In genomic region chr21:44338971-44339910, GRCh38 we compare ENCODE assay signal across 1 cellular context.
A peak's percentile ranks its signal among the peaks of the same experiment; 100 is the strongest.
TF ChIP-seq lines count a peak whose summit lies in the region.

Gene CFAP410, minus strand, starts transcription at chr21:44339390. Its CDS starts 196 bp downstream, at chr21:44339194.

TF ChIP-seq in HepG2, 621 proteins besides CTCF, POLR2A, EP300 and RAD21 (continued from another document and continues in another):
- TF ChIP-seq, protein P1, sequence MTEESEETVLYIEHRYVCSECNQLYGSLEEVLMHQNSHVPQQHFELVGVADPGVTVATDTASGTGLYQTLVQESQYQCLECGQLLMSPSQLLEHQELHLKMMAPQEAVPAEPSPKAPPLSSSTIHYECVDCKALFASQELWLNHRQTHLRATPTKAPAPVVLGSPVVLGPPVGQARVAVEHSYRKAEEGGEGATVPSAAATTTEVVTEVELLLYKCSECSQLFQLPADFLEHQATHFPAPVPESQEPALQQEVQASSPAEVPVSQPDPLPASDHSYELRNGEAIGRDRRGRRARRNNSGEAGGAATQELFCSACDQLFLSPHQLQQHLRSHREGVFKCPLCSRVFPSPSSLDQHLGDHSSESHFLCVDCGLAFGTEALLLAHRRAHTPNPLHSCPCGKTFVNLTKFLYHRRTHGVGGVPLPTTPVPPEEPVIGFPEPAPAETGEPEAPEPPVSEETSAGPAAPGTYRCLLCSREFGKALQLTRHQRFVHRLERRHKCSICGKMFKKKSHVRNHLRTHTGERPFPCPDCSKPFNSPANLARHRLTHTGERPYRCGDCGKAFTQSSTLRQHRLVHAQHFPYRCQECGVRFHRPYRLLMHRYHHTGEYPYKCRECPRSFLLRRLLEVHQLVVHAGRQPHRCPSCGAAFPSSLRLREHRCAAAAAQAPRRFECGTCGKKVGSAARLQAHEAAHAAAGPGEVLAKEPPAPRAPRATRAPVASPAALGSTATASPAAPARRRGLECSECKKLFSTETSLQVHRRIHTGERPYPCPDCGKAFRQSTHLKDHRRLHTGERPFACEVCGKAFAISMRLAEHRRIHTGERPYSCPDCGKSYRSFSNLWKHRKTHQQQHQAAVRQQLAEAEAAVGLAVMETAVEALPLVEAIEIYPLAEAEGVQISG (CRISPR knock-in tag; IDR thresholded peaks at IDR 0.05) = peak; percentile 92
- TF ChIP-seq HMGA1 (CRISPR knock-in tag; conservative IDR thresholded peaks at IDR 0.05) (no peak), ZKSCAN8 (CRISPR knock-in tag; IDR thresholded peaks at IDR 0.05; ENCODE audit: borderline replicate concordance) (no peak), PLRG1 (conservative IDR thresholded peaks at IDR 0.05) (no peak), SIX1 (CRISPR knock-in tag; IDR thresholded peaks at IDR 0.05; ENCODE audit: borderline replicate concordance) (no peak), ZFYVE20 (CRISPR knock-in tag; IDR thresholded peaks at IDR 0.05; ENCODE audit: borderline replicate concordance, low read depth) (no peak), ZNF512 (CRISPR knock-in tag; IDR thresholded peaks at IDR 0.05) (no peak), ZNF629 (CRISPR knock-in tag; conservative IDR thresholded peaks at IDR 0.05) (0 out of 2 replicates have a peak, but pooled peaks have one; percentile 30), ZNF800 (CRISPR knock-in tag; IDR thresholded peaks at IDR 0.05) (no peak), IRF2 (CRISPR knock-in tag; IDR thresholded peaks at IDR 0.05) (peak; percentile 84), ZNF20 (CRISPR knock-in tag; IDR thresholded peaks at IDR 0.05) (no peak), CCAR2 (optimal IDR thresholded peaks at IDR 0.05; ENCODE audit: low read depth, low read length) (no peak), CBFB (CRISPR knock-in tag; IDR thresholded peaks at IDR 0.05) (peak; percentile 84; the same call in 1 of the 2 replicates), ZMAT3 (CRISPR knock-in tag; conservative IDR thresholded peaks at IDR 0.05) (peak; percentile 70; the same call in 1 of the 2 replicates), CREBL2 (CRISPR knock-in tag; IDR thresholded peaks at IDR 0.05; ENCODE audit: borderline replicate concordance) (no peak), ZNF136 (CRISPR knock-in tag; IDR thresholded peaks at IDR 0.05; ENCODE audit: low read depth) (no peak), HIC2 (CRISPR knock-in tag; IDR thresholded peaks at IDR 0.05; ENCODE audit: low read depth) (no peak), ASH2L (IDR thresholded peaks at IDR 0.05; ENCODE audit: insufficient read length, low read depth, low read length) (peak; percentile 62), TEAD2 (CRISPR knock-in tag; IDR thresholded peaks at IDR 0.05) (no peak), FOXK2 (IDR thresholded peaks at IDR 0.05) (0 out of 2 replicates have a peak, but pooled peaks have one; percentile 13), PBX2 (CRISPR knock-in tag; IDR thresholded peaks at IDR 0.05) (no peak), CAMTA2 (CRISPR knock-in tag; IDR thresholded peaks at IDR 0.05; ENCODE audit: borderline replicate concordance) (peak; percentile 57), ZNF720 (CRISPR knock-in tag; IDR thresholded peaks at IDR 0.05) (no peak), POLR2G (IDR thresholded peaks at IDR 0.05; ENCODE audit: low read depth, low read length) (peak; percentile 93), NFE2 (CRISPR knock-in tag; IDR thresholded peaks at IDR 0.05) (no peak)
- TF ChIP-seq, protein P2, sequence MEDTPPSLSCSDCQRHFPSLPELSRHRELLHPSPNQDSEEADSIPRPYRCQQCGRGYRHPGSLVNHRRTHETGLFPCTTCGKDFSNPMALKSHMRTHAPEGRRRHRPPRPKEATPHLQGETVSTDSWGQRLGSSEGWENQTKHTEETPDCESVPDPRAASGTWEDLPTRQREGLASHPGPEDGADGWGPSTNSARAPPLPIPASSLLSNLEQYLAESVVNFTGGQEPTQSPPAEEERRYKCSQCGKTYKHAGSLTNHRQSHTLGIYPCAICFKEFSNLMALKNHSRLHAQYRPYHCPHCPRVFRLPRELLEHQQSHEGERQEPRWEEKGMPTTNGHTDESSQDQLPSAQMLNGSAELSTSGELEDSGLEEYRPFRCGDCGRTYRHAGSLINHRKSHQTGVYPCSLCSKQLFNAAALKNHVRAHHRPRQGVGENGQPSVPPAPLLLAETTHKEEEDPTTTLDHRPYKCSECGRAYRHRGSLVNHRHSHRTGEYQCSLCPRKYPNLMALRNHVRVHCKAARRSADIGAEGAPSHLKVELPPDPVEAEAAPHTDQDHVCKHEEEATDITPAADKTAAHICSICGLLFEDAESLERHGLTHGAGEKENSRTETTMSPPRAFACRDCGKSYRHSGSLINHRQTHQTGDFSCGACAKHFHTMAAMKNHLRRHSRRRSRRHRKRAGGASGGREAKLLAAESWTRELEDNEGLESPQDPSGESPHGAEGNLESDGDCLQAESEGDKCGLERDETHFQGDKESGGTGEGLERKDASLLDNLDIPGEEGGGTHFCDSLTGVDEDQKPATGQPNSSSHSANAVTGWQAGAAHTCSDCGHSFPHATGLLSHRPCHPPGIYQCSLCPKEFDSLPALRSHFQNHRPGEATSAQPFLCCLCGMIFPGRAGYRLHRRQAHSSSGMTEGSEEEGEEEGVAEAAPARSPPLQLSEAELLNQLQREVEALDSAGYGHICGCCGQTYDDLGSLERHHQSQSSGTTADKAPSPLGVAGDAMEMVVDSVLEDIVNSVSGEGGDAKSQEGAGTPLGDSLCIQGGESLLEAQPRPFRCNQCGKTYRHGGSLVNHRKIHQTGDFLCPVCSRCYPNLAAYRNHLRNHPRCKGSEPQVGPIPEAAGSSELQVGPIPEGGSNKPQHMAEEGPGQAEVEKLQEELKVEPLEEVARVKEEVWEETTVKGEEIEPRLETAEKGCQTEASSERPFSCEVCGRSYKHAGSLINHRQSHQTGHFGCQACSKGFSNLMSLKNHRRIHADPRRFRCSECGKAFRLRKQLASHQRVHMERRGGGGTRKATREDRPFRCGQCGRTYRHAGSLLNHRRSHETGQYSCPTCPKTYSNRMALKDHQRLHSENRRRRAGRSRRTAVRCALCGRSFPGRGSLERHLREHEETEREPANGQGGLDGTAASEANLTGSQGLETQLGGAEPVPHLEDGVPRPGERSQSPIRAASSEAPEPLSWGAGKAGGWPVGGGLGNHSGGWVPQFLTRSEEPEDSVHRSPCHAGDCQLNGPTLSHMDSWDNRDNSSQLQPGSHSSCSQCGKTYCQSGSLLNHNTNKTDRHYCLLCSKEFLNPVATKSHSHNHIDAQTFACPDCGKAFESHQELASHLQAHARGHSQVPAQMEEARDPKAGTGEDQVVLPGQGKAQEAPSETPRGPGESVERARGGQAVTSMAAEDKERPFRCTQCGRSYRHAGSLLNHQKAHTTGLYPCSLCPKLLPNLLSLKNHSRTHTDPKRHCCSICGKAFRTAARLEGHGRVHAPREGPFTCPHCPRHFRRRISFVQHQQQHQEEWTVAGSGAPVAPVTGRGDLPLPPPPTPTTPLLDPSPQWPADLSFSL (CRISPR knock-in tag; IDR thresholded peaks at IDR 0.05) = no peak
- TF ChIP-seq, protein P3, sequence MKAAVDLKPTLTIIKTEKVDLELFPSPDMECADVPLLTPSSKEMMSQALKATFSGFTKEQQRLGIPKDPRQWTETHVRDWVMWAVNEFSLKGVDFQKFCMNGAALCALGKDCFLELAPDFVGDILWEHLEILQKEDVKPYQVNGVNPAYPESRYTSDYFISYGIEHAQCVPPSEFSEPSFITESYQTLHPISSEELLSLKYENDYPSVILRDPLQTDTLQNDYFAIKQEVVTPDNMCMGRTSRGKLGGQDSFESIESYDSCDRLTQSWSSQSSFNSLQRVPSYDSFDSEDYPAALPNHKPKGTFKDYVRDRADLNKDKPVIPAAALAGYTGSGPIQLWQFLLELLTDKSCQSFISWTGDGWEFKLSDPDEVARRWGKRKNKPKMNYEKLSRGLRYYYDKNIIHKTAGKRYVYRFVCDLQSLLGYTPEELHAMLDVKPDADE (CRISPR knock-in tag; IDR thresholded peaks at IDR 0.05) = no peak
- TF ChIP-seq, protein P4, sequence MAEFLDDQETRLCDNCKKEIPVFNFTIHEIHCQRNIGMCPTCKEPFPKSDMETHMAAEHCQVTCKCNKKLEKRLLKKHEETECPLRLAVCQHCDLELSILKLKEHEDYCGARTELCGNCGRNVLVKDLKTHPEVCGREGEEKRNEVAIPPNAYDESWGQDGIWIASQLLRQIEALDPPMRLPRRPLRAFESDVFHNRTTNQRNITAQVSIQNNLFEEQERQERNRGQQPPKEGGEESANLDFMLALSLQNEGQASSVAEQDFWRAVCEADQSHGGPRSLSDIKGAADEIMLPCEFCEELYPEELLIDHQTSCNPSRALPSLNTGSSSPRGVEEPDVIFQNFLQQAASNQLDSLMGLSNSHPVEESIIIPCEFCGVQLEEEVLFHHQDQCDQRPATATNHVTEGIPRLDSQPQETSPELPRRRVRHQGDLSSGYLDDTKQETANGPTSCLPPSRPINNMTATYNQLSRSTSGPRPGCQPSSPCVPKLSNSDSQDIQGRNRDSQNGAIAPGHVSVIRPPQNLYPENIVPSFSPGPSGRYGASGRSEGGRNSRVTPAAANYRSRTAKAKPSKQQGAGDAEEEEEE (CRISPR knock-in tag; IDR thresholded peaks at IDR 0.05; ENCODE audit: borderline replicate concordance) = no peak
- TF ChIP-seq, protein P5, sequence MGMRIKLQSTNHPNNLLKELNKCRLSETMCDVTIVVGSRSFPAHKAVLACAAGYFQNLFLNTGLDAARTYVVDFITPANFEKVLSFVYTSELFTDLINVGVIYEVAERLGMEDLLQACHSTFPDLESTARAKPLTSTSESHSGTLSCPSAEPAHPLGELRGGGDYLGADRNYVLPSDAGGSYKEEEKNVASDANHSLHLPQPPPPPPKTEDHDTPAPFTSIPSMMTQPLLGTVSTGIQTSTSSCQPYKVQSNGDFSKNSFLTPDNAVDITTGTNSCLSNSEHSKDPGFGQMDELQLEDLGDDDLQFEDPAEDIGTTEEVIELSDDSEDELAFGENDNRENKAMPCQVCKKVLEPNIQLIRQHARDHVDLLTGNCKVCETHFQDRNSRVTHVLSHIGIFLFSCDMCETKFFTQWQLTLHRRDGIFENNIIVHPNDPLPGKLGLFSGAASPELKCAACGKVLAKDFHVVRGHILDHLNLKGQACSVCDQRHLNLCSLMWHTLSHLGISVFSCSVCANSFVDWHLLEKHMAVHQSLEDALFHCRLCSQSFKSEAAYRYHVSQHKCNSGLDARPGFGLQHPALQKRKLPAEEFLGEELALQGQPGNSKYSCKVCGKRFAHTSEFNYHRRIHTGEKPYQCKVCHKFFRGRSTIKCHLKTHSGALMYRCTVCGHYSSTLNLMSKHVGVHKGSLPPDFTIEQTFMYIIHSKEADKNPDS (CRISPR knock-in tag; IDR thresholded peaks at IDR 0.05) = peak; percentile 63; the same call in 1 of the 2 replicates
